8 cellular contexts compared by ENCODE assay signal in genomic region chr3:127588675-127589577, GRCh38. TPM values are rescaled to one million over a fixed set of nuclear protein-coding genes. Genes with fewer than 3 reads are reported as not detected.
DNase-seq lines count a peak whose midpoint lies in the region; ATAC-seq and TF ChIP-seq lines count a peak whose summit lies in the region.

No MANE protein-coding gene starts in this region.

- no peak for TF ChIP-seq CTCF in CD4-positive, alpha-beta T cell (IDR thresholded peaks at IDR 0.05)

- no peaks in the 10 kb centered on the region for H3K9me3 Mint-ChIP-seq in CD4-positive, alpha-beta T cell
- no peaks in the 10 kb centered on the region for H3K9me3 Mint-ChIP-seq in activated T-helper 2 cell treated with anti-CD3 and anti-CD28 coated beads, Interferon-gamma antibody, Interleukin-2, Interleukin-4, amounts not matched to agents 10 μg/mL and 5 μg/mL and 100 μg/mL, durations not matched to agents 14 hours and 24 hours and 36 hours

- peak overlapping the region; percentile 77 for H3K27ac Mint-ChIP-seq in CD4-positive, alpha-beta T cell
- no peak overlapping the region for H3K27ac Mint-ChIP-seq in activated T-helper 2 cell treated with anti-CD3 and anti-CD28 coated beads, Interferon-gamma antibody, Interleukin-2, Interleukin-4, amounts not matched to agents 10 μg/mL and 5 μg/mL and 100 μg/mL, durations not matched to agents 14 hours and 24 hours and 36 hours

- intact Hi-C loops in CD4-positive, alpha-beta T cell (cut with DNase I, micrococcal nuclease), result loop anchor here in 1 of 2 experiments (2.0 kb wide), 1 partner anchor 884 kb away; the partner anchor contains the start of gene CHCHD6
- intact Hi-C loops in activated T-helper 2 cell treated with anti-CD3 and anti-CD28 coated beads, Interferon-gamma antibody, Interleukin-2, Interleukin-4, amounts not matched to agents 10 μg/mL and 5 μg/mL and 100 μg/mL, durations not matched to agents 14 hours and 24 hours and 36 hours (cut with micrococcal nuclease), result no loop called here

- DNase-seq in CD4-positive, alpha-beta T cell, result no peak
- DNase-seq in activated T-helper 2 cell treated with anti-CD3 and anti-CD28 coated beads, Interferon-gamma antibody, Interleukin-2, Interleukin-4, amounts not matched to agents 10 μg/mL and 5 μg/mL and 100 μg/mL, durations not matched to agents 14 hours and 24 hours and 36 hours (ENCODE audit: low spot score), result no peak
- DNase-seq in stimulated activated CD8-positive, alpha-beta memory T cell treated with anti-CD3 and anti-CD28 coated beads, Interleukin-4, amount 100 ng/mL, for 48 hours, result peak; percentile 58
- no peak for DNase-seq in activated CD4-positive, CD25-positive, alpha-beta regulatory T cell treated with anti-CD3 and anti-CD28 coated beads, Interleukin-2, amount 50 U/mL, for 72 hours
- no peak for DNase-seq in DMS53 treated with DMSO at 0.1 percent for 48 hours (lab: John Stamatoyannopoulos, UW; ENCODE audit: unreplicated experiment)
- DNase-seq in germinal center (ENCODE audit: low spot score), result no peak

- H3K4me3 Mint-ChIP-seq in CD4-positive, alpha-beta T cell, result peak overlapping the region; percentile 91
- H3K4me3 Mint-ChIP-seq in activated T-helper 2 cell treated with anti-CD3 and anti-CD28 coated beads, Interferon-gamma antibody, Interleukin-2, Interleukin-4, amounts not matched to agents 10 μg/mL and 5 μg/mL and 100 μg/mL, durations not matched to agents 14 hours and 24 hours and 36 hours (ENCODE audit: low read depth), result peak overlapping the region; percentile 90

- no peaks in the 10 kb centered on the region for H3K9me3 ChIP-seq in CD4-positive, alpha-beta T cell (ENCODE audit: control insufficient read depth, low read length)
- H3K9me3 ChIP-seq in HUES64 (ENCODE audit: insufficient read depth, low read depth, low read length), result no peaks in the 10 kb centered on the region
- no peaks in the 10 kb centered on the region for H3K9me3 ChIP-seq in iPS-18a (ENCODE audit: control insufficient read depth, low read depth, low read length)

- H3K4me1 ChIP-seq in HUES64 (ENCODE audit: insufficient read depth, low read length), result peaks cover 10% of the 10 kb centered on the region; the same call in 1 of the 2 replicates
- peaks cover 9% of the 10 kb centered on the region for H3K4me1 ChIP-seq in iPS-18a (ENCODE audit: control insufficient read depth, low read depth, low read length)

- H3K36me3 ChIP-seq in HUES64 (ENCODE audit: insufficient read depth, low read length) (no peaks in the 10 kb centered on the region), iPS-18a (ENCODE audit: control insufficient read depth, low read depth, low read length) (no peaks in the 10 kb centered on the region)

- POLR2A ChIA-PET in CD4-positive, alpha-beta T cell (lab: Charles Lee), result interaction anchor here (1.9 to 3.2 kb wide), 2 partner anchors 10 to 83 kb away, joined by 11 to 18 read pairs; partner anchors contain the start of genes ABTB1 and MCM2

- CTCF ChIA-PET in CD4-positive, alpha-beta T cell (lab: Charles Lee), result interaction anchor here (1.3 kb wide), 1 partner anchor 14 kb away, joined by 6 read pairs; no protein-coding TSS in a partner anchor

- 61% methylated on average over 15 of the region's 16 CpGs for WGBS in HUES64

- H3K9ac ChIP-seq in HUES64 (ENCODE audit: low read depth, low read length) (no peak overlapping the region), iPS-18a (ENCODE audit: low read length) (peak overlapping the region; percentile 44)

- peaks cover 9% of the 10 kb centered on the region for H3K36me3 Mint-ChIP-seq in CD4-positive, alpha-beta T cell (ENCODE audit: low read depth)
- peaks cover 4% of the 10 kb centered on the region for H3K36me3 Mint-ChIP-seq in activated T-helper 2 cell treated with anti-CD3 and anti-CD28 coated beads, Interferon-gamma antibody, Interleukin-2, Interleukin-4, amounts not matched to agents 10 μg/mL and 5 μg/mL and 100 μg/mL, durations not matched to agents 14 hours and 24 hours and 36 hours (ENCODE audit: low read depth)

- H3K4me3 ChIP-seq in HUES64 (ENCODE audit: low read length) (peak overlapping the region; percentile 79), iPS-18a (ENCODE audit: low read length) (peak overlapping the region; percentile 82)

- H3K27me3 ChIP-seq in CD4-positive, alpha-beta T cell (ENCODE audit: control insufficient read depth, insufficient read depth, low read length), result no peaks in the 10 kb centered on the region
- H3K27me3 ChIP-seq in HUES64 (ENCODE audit: insufficient read depth, low read length) (peaks cover 12% of the 10 kb centered on the region; the same call in 1 of the 2 replicates), iPS-18a (ENCODE audit: control insufficient read depth, insufficient read depth, low read length) (peaks cover 8% of the 10 kb centered on the region)

- H3K27ac ChIP-seq in CD4-positive, alpha-beta T cell (ENCODE audit: low read depth, low read length), result no peak overlapping the region
- H3K27ac ChIP-seq in HUES64 (ENCODE audit: low read depth, low read length) (no peak overlapping the region), iPS-18a (ENCODE audit: low read length) (no peak overlapping the region)

- no peaks in the 10 kb centered on the region for H3K27me3 Mint-ChIP-seq in CD4-positive, alpha-beta T cell
- H3K27me3 Mint-ChIP-seq in activated T-helper 2 cell treated with anti-CD3 and anti-CD28 coated beads, Interferon-gamma antibody, Interleukin-2, Interleukin-4, amounts not matched to agents 10 μg/mL and 5 μg/mL and 100 μg/mL, durations not matched to agents 14 hours and 24 hours and 36 hours (ENCODE audit: low read depth), result no peaks in the 10 kb centered on the region

- no peak for ATAC-seq in CD4-positive, alpha-beta T cell (ENCODE audit: poor library complexity)

- H3K4me1 Mint-ChIP-seq in CD4-positive, alpha-beta T cell (ENCODE audit: low read depth), result peaks cover 58% of the 10 kb centered on the region
- H3K4me1 Mint-ChIP-seq in activated T-helper 2 cell treated with anti-CD3 and anti-CD28 coated beads, Interferon-gamma antibody, Interleukin-2, Interleukin-4, amounts not matched to agents 10 μg/mL and 5 μg/mL and 100 μg/mL, durations not matched to agents 14 hours and 24 hours and 36 hours (ENCODE audit: low read depth), result peaks cover 18% of the 10 kb centered on the region

RNA-seq across cellular contexts. Expression of gene TPRA1, which starts 1.6 kb away (rescaled TPM):
- total RNA-seq in CD4-positive, alpha-beta T cell, result 1 to 10 TPM; 7.5 to 7.8 TPM
- 8.8 TPM for polyA plus RNA-seq in HUES64 (2013, experiment 1 of 2)
- 10.8 TPM for polyA plus RNA-seq in HUES64 (2013, experiment 2 of 2)
- 36.0 and 37.1 TPM in 2 replicates for total RNA-seq in activated T-helper 2 cell treated with anti-CD3 and anti-CD28 coated beads, Interferon-gamma antibody, Interleukin-2, Interleukin-4, amounts not matched to agents 10 μg/mL and 5 μg/mL and 100 μg/mL, durations not matched to agents 14 hours and 24 hours and 36 hours

RNA-seq across cellular contexts. Expression of gene MCM2, which starts 9.3 kb away (rescaled TPM):
- total RNA-seq in CD4-positive, alpha-beta T cell, result 10 to 100 TPM; 10.1 to 12.2 TPM
- polyA plus RNA-seq in HUES64 (2013, experiment 1 of 2), result 122 TPM
- 104 TPM for polyA plus RNA-seq in HUES64 (2013, experiment 2 of 2)
- total RNA-seq in activated T-helper 2 cell treated with anti-CD3 and anti-CD28 coated beads, Interferon-gamma antibody, Interleukin-2, Interleukin-4, amounts not matched to agents 10 μg/mL and 5 μg/mL and 100 μg/mL, durations not matched to agents 14 hours and 24 hours and 36 hours, result 196 and 215 TPM in 2 replicates

RNA-seq across cellular contexts. Expression of gene PODXL2, which starts 40.1 kb away (rescaled TPM):
- total RNA-seq in CD4-positive, alpha-beta T cell, result 1 to 10 TPM; 4.0 to 4.2 TPM
- 26.3 TPM for polyA plus RNA-seq in HUES64 (2013, experiment 1 of 2)
- 30.9 TPM for polyA plus RNA-seq in HUES64 (2013, experiment 2 of 2)
- total RNA-seq in activated T-helper 2 cell treated with anti-CD3 and anti-CD28 coated beads, Interferon-gamma antibody, Interleukin-2, Interleukin-4, amounts not matched to agents 10 μg/mL and 5 μg/mL and 100 μg/mL, durations not matched to agents 14 hours and 24 hours and 36 hours, result 3.5 and 3.9 TPM in 2 replicates

Comparison
In these comparisons a context has a peak if more than half of its experiments do, and no peak if none do; other contexts are left out.
1. RNA of gene MCM2, which starts 9.3 kb away (total RNA-seq): 196 to 215 TPM in activated T-helper 2 cell treated with anti-CD3 and anti-CD28 coated beads, Interferon-gamma antibody, Interleukin-2, Interleukin-4, amounts not matched to agents 10 μg/mL and 5 μg/mL and 100 μg/mL, durations not matched to agents 14 hours and 24 hours and 36 hours; 10.1 to 12.2 TPM in CD4-positive, alpha-beta T cell; every median in the first group is over 10 times any median in the second.